28 cellular contexts compared by ENCODE assay signal in the genomic region with DNA sequence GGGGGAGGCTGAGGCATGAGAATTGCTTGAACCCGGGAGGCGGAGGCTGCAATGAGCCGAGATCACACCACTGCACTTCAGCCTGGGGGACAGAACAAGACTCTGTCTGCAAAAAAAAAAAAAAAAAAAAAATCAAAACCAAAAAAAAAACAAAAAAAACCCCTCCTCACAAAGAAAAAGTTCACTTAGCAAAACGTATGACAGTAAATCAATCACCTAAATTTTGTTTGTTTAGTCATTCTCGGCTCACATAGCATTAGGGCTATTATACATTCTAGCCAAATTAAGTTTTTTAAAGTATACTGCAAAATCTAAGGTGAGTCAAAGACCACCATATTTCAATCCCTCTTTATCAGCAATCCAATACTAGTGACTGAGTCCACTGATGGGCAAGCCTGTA.
"Had no signal": no experiment of that assay in that cellular context is flagged by ENCODE, and none has a peak within 500 bp of the region (broad histone marks: within the 10 kb centered on the region; RNA-seq: fewer than 3 reads in every experiment).

No MANE protein-coding gene starts in this region.

- H3K27me3 ChIP-seq: brain microvascular endothelial cell, dorsolateral prefrontal cortex, right atrium auricular region, suprapubic skin, transverse colon, uterus had no signal

- H3K4me1 ChIP-seq: prostate gland, uterus had no signal

- H3K36me3 ChIP-seq: brain microvascular endothelial cell, prostate gland, right atrium auricular region, suprapubic skin, transverse colon, uterus had no signal

- FAIRE-seq: colon, endometrium, frontal cortex, keratinocyte had no signal

- ATAC-seq: activated CD8-positive, alpha-beta memory T cell treated with anti-CD3 and anti-CD28 coated beads, Interleukin-2, amount 10 ng/mL, durations not matched to agents 7 days and 5 days; activated naive CD8-positive, alpha-beta T cell treated with anti-CD3 and anti-CD28 coated beads, Interleukin-2, amount 50 U/mL, for 24 hours; left lobe of liver; stimulated activated naive CD8-positive, alpha-beta T cell treated with anti-CD3 and anti-CD28 coated beads, Interleukin-15, amount 100 ng/mL, for 72 hours had no signal

- H3K4me3 Mint-ChIP-seq: activated CD4-positive, alpha-beta memory T cell treated with anti-CD3 and anti-CD28 coated beads, Interleukin-2, amount 10 ng/mL, durations not matched to agents 7 days and 5 days; activated CD8-positive, alpha-beta memory T cell treated with anti-CD3 and anti-CD28 coated beads, Interleukin-2, amount 10 ng/mL, durations not matched to agents 7 days and 5 days; activated naive CD8-positive, alpha-beta T cell treated with anti-CD3 and anti-CD28 coated beads, Interleukin-2, amount 50 U/mL, for 24 hours; stimulated activated naive CD8-positive, alpha-beta T cell treated with anti-CD3 and anti-CD28 coated beads, Interleukin-15, amount 100 ng/mL, for 72 hours; T-helper 1 cell treated with Interleukin-12 subunit alpha and Interleukin-12 subunit beta and Interleukin-4 antibody, amounts not matched to agents 30 μg/mL and 1 μg/mL, for 36 hours had no signal

- H3K9me3 Mint-ChIP-seq: activated CD4-positive, alpha-beta memory T cell treated with anti-CD3 and anti-CD28 coated beads, Interleukin-2, amount 10 ng/mL, durations not matched to agents 7 days and 5 days; activated naive CD8-positive, alpha-beta T cell treated with anti-CD3 and anti-CD28 coated beads, Interleukin-2, amount 50 U/mL, for 24 hours; activated T-helper 2 cell treated with anti-CD3 and anti-CD28 coated beads, Interferon-gamma antibody, Interleukin-2, Interleukin-4, amounts not matched to agents 10 μg/mL and 5 μg/mL and 100 μg/mL, durations not matched to agents 14 hours and 24 hours and 36 hours; stimulated activated naive CD8-positive, alpha-beta T cell treated with anti-CD3 and anti-CD28 coated beads, Interleukin-15, amount 100 ng/mL, for 72 hours; T-helper 1 cell treated with Interleukin-12 subunit alpha and Interleukin-12 subunit beta and Interleukin-4 antibody, amounts not matched to agents 30 μg/mL and 1 μg/mL, for 36 hours had no signal

- H3K27ac ChIP-seq: brain microvascular endothelial cell, prostate gland, right atrium auricular region, suprapubic skin, transverse colon, uterus had no signal

- H3K27me3 Mint-ChIP-seq: activated CD4-positive, alpha-beta memory T cell treated with anti-CD3 and anti-CD28 coated beads, Interleukin-2, amount 10 ng/mL, durations not matched to agents 7 days and 5 days; activated CD8-positive, alpha-beta memory T cell treated with anti-CD3 and anti-CD28 coated beads, Interleukin-2, amount 10 ng/mL, durations not matched to agents 7 days and 5 days; activated naive CD8-positive, alpha-beta T cell treated with anti-CD3 and anti-CD28 coated beads, Interleukin-2, amount 50 U/mL, for 24 hours; stimulated activated naive CD8-positive, alpha-beta T cell treated with anti-CD3 and anti-CD28 coated beads, Interleukin-15, amount 100 ng/mL, for 72 hours had no signal

- H3K27ac Mint-ChIP-seq: activated CD4-positive, alpha-beta memory T cell treated with anti-CD3 and anti-CD28 coated beads, Interleukin-2, amount 10 ng/mL, durations not matched to agents 7 days and 5 days; activated CD8-positive, alpha-beta memory T cell treated with anti-CD3 and anti-CD28 coated beads, Interleukin-2, amount 10 ng/mL, durations not matched to agents 7 days and 5 days; activated naive CD8-positive, alpha-beta T cell treated with anti-CD3 and anti-CD28 coated beads, Interleukin-2, amount 50 U/mL, for 24 hours; activated T-helper 2 cell treated with anti-CD3 and anti-CD28 coated beads, Interferon-gamma antibody, Interleukin-2, Interleukin-4, amounts not matched to agents 10 μg/mL and 5 μg/mL and 100 μg/mL, durations not matched to agents 14 hours and 24 hours and 36 hours; stimulated activated naive CD8-positive, alpha-beta T cell treated with anti-CD3 and anti-CD28 coated beads, Interleukin-15, amount 100 ng/mL, for 72 hours; T-helper 1 cell treated with Interleukin-12 subunit alpha and Interleukin-12 subunit beta and Interleukin-4 antibody, amounts not matched to agents 30 μg/mL and 1 μg/mL, for 36 hours had no signal

- H3K4me3 ChIP-seq: lung, prostate gland, right atrium auricular region, suprapubic skin, transverse colon, uterus had no signal

- DNase-seq: activated CD4-positive, alpha-beta memory T cell treated with anti-CD3 and anti-CD28 coated beads, Interleukin-2, amount 10 ng/mL, durations not matched to agents 7 days and 5 days; activated CD4-positive, alpha-beta T cell treated with anti-CD3 and anti-CD28 coated beads for 4 hours; activated CD8-positive, alpha-beta memory T cell treated with anti-CD3 and anti-CD28 coated beads, Interleukin-2, amount 10 ng/mL, durations not matched to agents 7 days and 5 days; activated naive CD4-positive, alpha-beta T cell treated with Interleukin-2 at 50 U/mL for 16 hours; activated naive CD8-positive, alpha-beta T cell treated with anti-CD3 and anti-CD28 coated beads, Interleukin-2, amount 50 U/mL, for 24 hours; activated T-cell treated with anti-CD3 and anti-CD28 coated beads, Interleukin-2, amount 50 U/mL, for 1 hour; aorta; brain microvascular endothelial cell; central memory CD4-positive, alpha-beta T cell; dorsolateral prefrontal cortex; erythroblast; hypothalamus; stimulated activated CD4-positive, alpha-beta T cell treated with anti-CD3 and anti-CD28 coated beads, Interleukin-12 subunit alpha, Interleukin-12 subunit beta, amount 100 ng/mL, for 4 hours; stimulated activated CD4-positive, alpha-beta T cell treated with anti-CD3 and anti-CD28 coated beads, Interleukin-2, amount 100 ng/mL, for 24 hours; stimulated activated naive CD8-positive, alpha-beta T cell treated with anti-CD3 and anti-CD28 coated beads, Interleukin-15, amount 100 ng/mL, for 72 hours; transverse colon; uterus had no signal

- H3K9me3 ChIP-seq: prostate gland, right atrium auricular region, suprapubic skin, transverse colon, uterus had no signal
